17 cellular contexts compared by ENCODE assay signal in genomic region chr7:46853451-46853850, GRCh38.
"Had no signal": no experiment of that assay in that cellular context is flagged by ENCODE, and none has a peak within 500 bp of the region (broad histone marks: within the 10 kb centered on the region; RNA-seq: fewer than 3 reads in every experiment).

No MANE protein-coding gene starts in this region.

- H3K4me3 ChIP-seq: tibial artery, uterus had no signal

- H3K36me3 ChIP-seq: tibial artery, uterus had no signal

- H3K27ac ChIP-seq: epithelial cell of prostate, parathyroid adenoma, tibial artery, uterus had no signal

- FAIRE-seq: bronchial epithelial cell, islet of Langerhans had no signal

- H3K4me3 Mint-ChIP-seq: activated naive CD8-positive, alpha-beta T cell treated with anti-CD3 and anti-CD28 coated beads, Interleukin-2, amount 10 ng/mL, durations not matched to agents 7 days and 5 days; activated T-helper 1 cell treated with anti-CD3 and anti-CD28 coated beads, Interleukin-12 subunit alpha, Interleukin-12 subunit beta, Interleukin-2, Interleukin-4 antibody, amounts not matched to agents 30 ng/mL and 10 ng/mL and 1 ng/mL, durations not matched to agents 14 hours and 24 hours and 36 hours; naive B cell; stimulated activated naive B cell treated with anti-CD40 and anti-IgM and Interleukin-4, amounts not matched to agents 10 μg/mL and 1 μg/mL and 100 μg/mL, for 72 hours had no signal

- H3K4me1 Mint-ChIP-seq: activated naive CD8-positive, alpha-beta T cell treated with anti-CD3 and anti-CD28 coated beads, Interleukin-2, amount 10 ng/mL, durations not matched to agents 7 days and 5 days; naive B cell; stimulated activated naive B cell treated with anti-CD40 and anti-IgM and Interleukin-4, amounts not matched to agents 10 μg/mL and 1 μg/mL and 100 μg/mL, for 72 hours had no signal

- H3K4me1 ChIP-seq: parathyroid adenoma, uterus had no signal

- ATAC-seq: left colon; stimulated activated naive B cell treated with anti-CD40 and anti-IgM and Interleukin-4, amounts not matched to agents 10 μg/mL and 1 μg/mL and 100 μg/mL, for 72 hours had no signal

- H3K9me3 ChIP-seq: tibial artery, uterus had no signal

- H3K27ac Mint-ChIP-seq: activated naive CD8-positive, alpha-beta T cell treated with anti-CD3 and anti-CD28 coated beads, Interleukin-2, amount 10 ng/mL, durations not matched to agents 7 days and 5 days; activated T-helper 1 cell treated with anti-CD3 and anti-CD28 coated beads, Interleukin-12 subunit alpha, Interleukin-12 subunit beta, Interleukin-2, Interleukin-4 antibody, amounts not matched to agents 30 ng/mL and 10 ng/mL and 1 ng/mL, durations not matched to agents 14 hours and 24 hours and 36 hours; naive B cell; stimulated activated naive B cell treated with anti-CD40 and anti-IgM and Interleukin-4, amounts not matched to agents 10 μg/mL and 1 μg/mL and 100 μg/mL, for 72 hours had no signal

- H3K9me3 Mint-ChIP-seq: activated T-helper 1 cell treated with anti-CD3 and anti-CD28 coated beads, Interleukin-12 subunit alpha, Interleukin-12 subunit beta, Interleukin-2, Interleukin-4 antibody, amounts not matched to agents 30 ng/mL and 10 ng/mL and 1 ng/mL, durations not matched to agents 14 hours and 24 hours and 36 hours; naive B cell had no signal

- DNase-seq: activated CD4-positive, alpha-beta T cell treated with anti-CD3 and anti-CD28 coated beads, Interleukin-2, amount 50 U/mL, for 1 hour; activated CD8-positive, alpha-beta memory T cell treated with anti-CD3 and anti-CD28 coated beads for 24 hours; activated naive CD4-positive, alpha-beta T cell; activated naive CD8-positive, alpha-beta T cell treated with anti-CD3 and anti-CD28 coated beads, Interleukin-2, amount 10 ng/mL, durations not matched to agents 7 days and 5 days; left colon; naive B cell; retina; stimulated activated CD4-positive, alpha-beta T cell treated with anti-CD3 and anti-CD28 coated beads, Interleukin-15, amount 100 ng/mL, for 24 hours; stimulated activated CD4-positive, alpha-beta T cell treated with anti-CD3 and anti-CD28 coated beads, Interleukin-4, amount 100 ng/mL, for 1 hour; stimulated activated naive B cell treated with anti-CD40 and anti-IgM and Interleukin-4, amounts not matched to agents 10 μg/mL and 1 μg/mL and 100 μg/mL, for 72 hours; tibial artery; uterus had no signal

- H3K27me3 Mint-ChIP-seq: activated naive CD8-positive, alpha-beta T cell treated with anti-CD3 and anti-CD28 coated beads, Interleukin-2, amount 10 ng/mL, durations not matched to agents 7 days and 5 days; stimulated activated naive B cell treated with anti-CD40 and anti-IgM and Interleukin-4, amounts not matched to agents 10 μg/mL and 1 μg/mL and 100 μg/mL, for 72 hours had no signal

- H3K36me3 Mint-ChIP-seq: activated naive CD8-positive, alpha-beta T cell treated with anti-CD3 and anti-CD28 coated beads, Interleukin-2, amount 10 ng/mL, durations not matched to agents 7 days and 5 days; naive B cell; stimulated activated naive B cell treated with anti-CD40 and anti-IgM and Interleukin-4, amounts not matched to agents 10 μg/mL and 1 μg/mL and 100 μg/mL, for 72 hours had no signal

- H3K27me3 ChIP-seq: tibial artery, uterus had no signal
